ENCODE assay signal across 24 cellular contexts in the genomic region with DNA sequence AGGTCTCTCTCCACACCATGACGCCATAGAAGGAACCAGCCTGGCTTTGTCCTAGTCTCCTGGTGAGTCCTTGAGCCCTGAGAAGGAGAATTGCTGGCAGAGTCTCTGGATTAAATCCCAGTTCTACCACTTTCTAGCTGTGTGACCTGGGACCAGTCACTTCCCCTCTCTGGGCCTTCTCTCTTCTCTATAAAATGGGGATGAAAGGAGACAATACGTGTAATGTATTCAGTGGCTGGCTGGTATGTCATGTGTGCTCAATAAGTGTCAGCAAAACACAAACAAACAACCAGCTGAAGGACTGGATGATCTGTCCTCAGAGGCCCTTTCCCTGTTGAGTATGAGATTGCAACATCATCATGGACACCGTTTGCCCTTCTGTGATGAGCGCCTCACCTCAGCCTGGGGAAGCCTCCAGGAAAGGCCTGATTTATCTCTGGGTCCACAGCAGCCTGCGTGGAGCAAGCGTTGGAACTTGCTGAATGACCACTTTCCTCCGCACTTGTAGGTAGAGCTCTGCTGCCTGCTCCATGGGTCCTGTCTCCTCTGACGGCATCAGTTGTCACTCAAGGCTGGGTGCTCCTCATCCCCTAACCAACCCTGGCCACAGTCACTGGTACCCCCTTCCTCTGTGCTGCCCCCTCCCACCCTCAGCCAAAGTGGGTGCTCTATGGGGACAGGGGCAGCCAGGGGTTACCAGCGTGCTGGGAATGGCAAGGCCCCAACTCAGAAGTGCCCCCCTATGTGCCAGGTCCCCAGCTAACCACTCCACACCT. TPM values are rescaled to one million over a fixed set of nuclear protein-coding genes. Genes with fewer than 3 reads are reported as not detected.
DNase-seq lines count a peak whose midpoint lies in the region; ATAC-seq and TF ChIP-seq lines count a peak whose summit lies in the region.
"Had no signal": no experiment of that assay in that cellular context is flagged by ENCODE, and none has a peak within 500 bp of the region (broad histone marks: within the 10 kb centered on the region; RNA-seq: fewer than 3 reads in every experiment).

No MANE protein-coding gene starts in this region.

- H3K9ac ChIP-seq in liver (ENCODE audit: low read depth in 1 of 2, low read length in 2 of 2) (no peak overlapping the region), colonic mucosa (ENCODE audit: low read depth in 2 of 2, low read length in 2 of 2) (no peak overlapping the region)

- WGBS in liver, result 57% methylated on average over 9 of the region's 9 CpGs

- H3K36me3 ChIP-seq in liver (ENCODE audit: control insufficient read depth in 4 of 4, insufficient read depth in 3 of 4, low read depth in 1 of 4, low read length in 3 of 4), result no peaks in the 10 kb centered on the region
- H3K36me3 ChIP-seq in colonic mucosa, result no peaks in the 10 kb centered on the region
- H3K36me3 ChIP-seq: breast epithelium, left lung, uterus had no signal

- intact Hi-C loops in colonic mucosa (cut with DNase I), result no loop called here

- ATAC-seq in HG03571 (IDR thresholded peaks at IDR 0.05; ENCODE audit: unreplicated experiment), result no peak
- ATAC-seq: CD8-positive, alpha-beta T cell; left lung; psoas muscle had no signal

- peak; percentile 13 for DNase-seq in Daoy (ENCODE audit: low read depth)
- peak; percentile 91 for DNase-seq in HuH-7 (ENCODE audit: low spot score)
- peak; percentile 37 for DNase-seq in choroid plexus epithelial cell (ENCODE audit: low read depth)
- DNase-seq in colonic mucosa, result no peak
- no peak for DNase-seq in effector CD4-positive, alpha-beta T cell
- no peak for DNase-seq in activated gamma-delta T cell treated with Interleukin-2 at 50 U/mL for 16 hours
- DNase-seq: activated CD4-positive, alpha-beta T cell treated with anti-CD3 and anti-CD28 coated beads, Interleukin-2, amount 10 ng/mL, durations not matched to agents 24 days and 14 days; CD8-positive, alpha-beta T cell; DMS79; GOT3; left lung; NCI-H1694 treated with DMSO at 0.1 percent for 48 hours; NCI-H446; psoas muscle; substantia nigra; T-helper 1 cell; uterus had no signal

- H3K4me1 ChIP-seq in liver (ENCODE audit: control insufficient read depth in 4 of 4, insufficient read depth in 4 of 4, low read length in 3 of 4), result peaks cover 5 to 20% (median 12%) of the 10 kb centered on the region in 4 donors
- no peaks in the 10 kb centered on the region for H3K4me1 ChIP-seq in colonic mucosa
- H3K4me1 ChIP-seq: breast epithelium, psoas muscle, uterus had no signal

- no peak overlapping the region for H3K27ac ChIP-seq in liver (ENCODE audit: low read depth in 1 of 2, low read length in 2 of 2)
- no peak overlapping the region for H3K27ac ChIP-seq in colonic mucosa
- H3K27ac ChIP-seq: breast epithelium, left lung, psoas muscle, RWPE1, uterus had no signal

- H3K9me3 ChIP-seq in liver (ENCODE audit: control insufficient read depth in 4 of 4, low read length in 3 of 4) (no peaks in the 10 kb centered on the region), colonic mucosa (no peaks in the 10 kb centered on the region)
- H3K9me3 ChIP-seq: breast epithelium, left lung, psoas muscle, uterus had no signal

- H3K27me3 ChIP-seq in liver (ENCODE audit: control insufficient read depth in 4 of 4, insufficient read depth in 4 of 4, low read length in 3 of 4) (peaks cover 0 to under 1% (median 0%) of the 10 kb centered on the region in 4 donors), colonic mucosa (peaks cover 2% of the 10 kb centered on the region)
- H3K27me3 ChIP-seq: uterus had no signal

- H3K4me3 ChIP-seq in choroid plexus epithelial cell (ENCODE audit: low read depth, low read length), result no peak overlapping the region
- H3K4me3 ChIP-seq in liver (ENCODE audit: low read depth in 1 of 3, low read length in 3 of 3), result no peak overlapping the region
- no peak overlapping the region for H3K4me3 ChIP-seq in colonic mucosa
- H3K4me3 ChIP-seq: breast epithelium, left lung, psoas muscle, uterus had no signal

- TF ChIP-seq CTCF in choroid plexus epithelial cell (conservative IDR thresholded peaks at IDR 0.05; ENCODE audit: low read depth, low read length) (no peak), liver (IDR thresholded peaks at IDR 0.05; ENCODE audit: low read depth, low read length, missing input control) (no peak), colonic mucosa (IDR thresholded peaks at IDR 0.05) (no peak)

- no peak for TF ChIP-seq RAD21 in liver (IDR thresholded peaks at IDR 0.05)

TF ChIP-seq in liver, 16 proteins besides CTCF, POLR2A, EP300 and RAD21:
- TF ChIP-seq YY1 (IDR thresholded peaks at IDR 0.05) (peak; percentile 39), HNF4A (conservative IDR thresholded peaks at IDR 0.05) (peak; percentile 43 to 57), MAX (IDR thresholded peaks at IDR 0.05) (no peak), FOXA1 (IDR thresholded peaks at IDR 0.05) (no peak), REST (IDR thresholded peaks at IDR 0.05) (no peak), FOXA2 (IDR thresholded peaks at IDR 0.05) (peak; percentile 12), NR2F2 (IDR thresholded peaks at IDR 0.05) (no peak), TAF1 (conservative IDR thresholded peaks at IDR 0.05) (no peak), EGR1 (IDR thresholded peaks at IDR 0.05; ENCODE audit: low read depth in 2 of 2) (no peak), GABPA (IDR thresholded peaks at IDR 0.05 in 1 of 2, conservative IDR thresholded peaks at IDR 0.05 in 1 of 2) (no peak), SP1 (IDR thresholded peaks at IDR 0.05) (peak; percentile 67), HNF4G (IDR thresholded peaks at IDR 0.05) (no peak), JUND (IDR thresholded peaks at IDR 0.05) (no peak), RXRA (IDR thresholded peaks at IDR 0.05) (peak; percentile 86 to 97)
- TF ChIP-seq, protein P1, sequence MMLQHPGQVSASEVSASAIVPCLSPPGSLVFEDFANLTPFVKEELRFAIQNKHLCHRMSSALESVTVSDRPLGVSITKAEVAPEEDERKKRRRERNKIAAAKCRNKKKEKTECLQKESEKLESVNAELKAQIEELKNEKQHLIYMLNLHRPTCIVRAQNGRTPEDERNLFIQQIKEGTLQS (IDR thresholded peaks at IDR 0.05), result no peak
- TF ChIP-seq, protein P2, sequence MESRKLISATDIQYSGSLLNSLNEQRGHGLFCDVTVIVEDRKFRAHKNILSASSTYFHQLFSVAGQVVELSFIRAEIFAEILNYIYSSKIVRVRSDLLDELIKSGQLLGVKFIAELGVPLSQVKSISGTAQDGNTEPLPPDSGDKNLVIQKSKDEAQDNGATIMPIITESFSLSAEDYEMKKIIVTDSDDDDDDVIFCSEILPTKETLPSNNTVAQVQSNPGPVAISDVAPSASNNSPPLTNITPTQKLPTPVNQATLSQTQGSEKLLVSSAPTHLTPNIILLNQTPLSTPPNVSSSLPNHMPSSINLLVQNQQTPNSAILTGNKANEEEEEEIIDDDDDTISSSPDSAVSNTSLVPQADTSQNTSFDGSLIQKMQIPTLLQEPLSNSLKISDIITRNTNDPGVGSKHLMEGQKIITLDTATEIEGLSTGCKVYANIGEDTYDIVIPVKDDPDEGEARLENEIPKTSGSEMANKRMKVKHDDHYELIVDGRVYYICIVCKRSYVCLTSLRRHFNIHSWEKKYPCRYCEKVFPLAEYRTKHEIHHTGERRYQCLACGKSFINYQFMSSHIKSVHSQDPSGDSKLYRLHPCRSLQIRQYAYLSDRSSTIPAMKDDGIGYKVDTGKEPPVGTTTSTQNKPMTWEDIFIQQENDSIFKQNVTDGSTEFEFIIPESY (IDR thresholded peaks at IDR 0.05), result no peak

RNA-seq across cellular contexts. Expression of gene NR5A1, which starts 3.6 kb away (rescaled TPM):
- not detected in 2 replicates for total RNA-seq in Daoy (2014; rRNA removed; shearing (Covaris generic))
- not detected for total RNA-seq in liver
- not detected for polyA plus RNA-seq in liver
- under 1 TPM in 1 of 2 donors, not detected in 1; 0.82 TPM for total RNA-seq in colonic mucosa
- total RNA-seq: activated CD4-positive, alpha-beta T cell treated with anti-CD3 and anti-CD28 coated beads, Interleukin-2, amount 10 ng/mL, durations not matched to agents 24 days and 14 days; activated T-helper 2 cell treated with anti-CD3 and anti-CD28 coated beads, Interferon-gamma antibody, Interleukin-2, Interleukin-4, amounts not matched to agents 10 μg/mL and 5 μg/mL and 100 μg/mL, durations not matched to agents 14 hours and 24 hours and 36 hours; breast epithelium; CD8-positive, alpha-beta T cell; dermis microvascular lymphatic vessel endothelial cell; mononuclear cell had no signal

Comparison
In these comparisons a context has a peak if more than half of its experiments do, and no peak if none do; other contexts are left out.
1. DNase-seq: peak in Daoy (single experiment), HuH-7 (single experiment) and choroid plexus epithelial cell (single experiment); none in colonic mucosa (single experiment), effector CD4-positive, alpha-beta T cell (single experiment) and activated gamma-delta T cell treated with Interleukin-2 at 50 U/mL for 16 hours (single experiment).